10 cellular contexts compared by ENCODE assay signal in genomic region chr20:49179368-49180277, GRCh38. TPM values are rescaled to one million over a fixed set of nuclear protein-coding genes. Genes with fewer than 3 reads are reported as not detected.
DNase-seq lines count a peak whose midpoint lies in the region; ATAC-seq, FAIRE-seq and TF ChIP-seq lines count a peak whose summit lies in the region.
"Had no signal": no experiment of that assay in that cellular context is flagged by ENCODE, and none has a peak within 500 bp of the region (broad histone marks: within the 10 kb centered on the region; RNA-seq: fewer than 3 reads in every experiment).

No MANE protein-coding gene starts in this region.

- H3K27ac ChIP-seq in CD4-positive, alpha-beta memory T cell (ENCODE audit: low read depth, low read length): no peak overlapping the region
- peak overlapping the region; percentile 17 for H3K27ac ChIP-seq in mesenchymal stem cell (ENCODE audit: low read length, poor library complexity, severe bottlenecking)

- H3K79me1 ChIP-seq in mesenchymal stem cell (replicated peaks; ENCODE audit: low read length, poor library complexity, severe bottlenecking): no peaks in the 10 kb centered on the region

- no CpG with 5 or more reads among the region's 1 CpG for WGBS in mesenchymal stem cell

- H3K4ac ChIP-seq in mesenchymal stem cell (ENCODE audit: low read depth in 1 of 2, low read length in 2 of 2): no peak overlapping the region

- H2AFZ ChIP-seq in mesenchymal stem cell (ENCODE audit: low read depth, low read length): no peak overlapping the region

- no peak overlapping the region for H2BK120ac ChIP-seq in mesenchymal stem cell (ENCODE audit: low read depth, low read length)

- H2AK5ac ChIP-seq in mesenchymal stem cell (ENCODE audit: low read length, severe bottlenecking): no peak overlapping the region

- H3K14ac ChIP-seq in mesenchymal stem cell (ENCODE audit: low read length in 2 of 2): no peak overlapping the region

- H2BK15ac ChIP-seq in mesenchymal stem cell (ENCODE audit: low read depth, poor library complexity, severe bottlenecking): no peak overlapping the region

- POLR2A ChIA-PET in CD4-positive, alpha-beta memory T cell (lab: Charles Lee; ENCODE audit: partially characterized antibody): interaction anchor here (1.0 to 1.1 kb wide), 2 partner anchors 36 to 70 kb away, joined by 3 read pairs; no protein-coding TSS in a partner anchor
- POLR2A ChIA-PET in activated CD8-positive, alpha-beta T cell treated with anti-CD3 and anti-CD28 coated beads for 36 hours (lab: Charles Lee): interaction anchor here (0.6 to 1.7 kb wide), 7 partner anchors 8 to 75 kb away, joined by 3 to 5 read pairs (median 4); partner anchors contain the start of gene STAU1

- intact Hi-C loops in CD4-positive, alpha-beta memory T cell (cut with micrococcal nuclease): no loop called here
- intact Hi-C loops in activated CD8-positive, alpha-beta T cell treated with anti-CD3 and anti-CD28 coated beads for 36 hours (cut with micrococcal nuclease): loop anchor here (5.0 kb wide), 1 partner anchor 38 kb away; the partner anchor contains the start of gene DDX27

- no peak for DNase-seq in CD4-positive, alpha-beta memory T cell
- no peak for DNase-seq in activated CD8-positive, alpha-beta T cell treated with anti-CD3 and anti-CD28 coated beads for 36 hours
- no peak for DNase-seq in mesenchymal stem cell
- no peak for DNase-seq in AG08395 (ENCODE audit: low spot score)
- no peak for DNase-seq in NCI-H2107 treated with DMSO at 0.1 percent for 48 hours (lab: John Stamatoyannopoulos, UW; ENCODE audit: unreplicated experiment)
- DNase-seq in NCI-H2196 treated with DMSO at 0.1 percent for 48 hours (lab: John Stamatoyannopoulos, UW; ENCODE audit: unreplicated experiment): no peak
- no peak for DNase-seq in D721Med (ENCODE audit: insufficient read length, low spot score)
- DNase-seq: activated CD8-positive, alpha-beta memory T cell treated with anti-CD3 and anti-CD28 coated beads, Interleukin-2, amount 50 U/mL, for 48 hours; glutamatergic neuron had no signal

- CTCF ChIA-PET in CD4-positive, alpha-beta memory T cell (lab: Charles Lee; ENCODE audit: partially characterized antibody): interaction anchor here (0.6 to 4.9 kb wide), 10 partner anchors 12 to 707 kb away, joined by 3 to 41 read pairs (median 3); no protein-coding TSS in a partner anchor
- CTCF ChIA-PET in activated CD8-positive, alpha-beta T cell treated with anti-CD3 and anti-CD28 coated beads for 36 hours (lab: Charles Lee): interaction anchor here (0.6 to 4.8 kb wide), 10 partner anchors 7 to 67 kb away, joined by 3 to 32 read pairs (median 4); partner anchors contain the start of gene STAU1

- H4K91ac ChIP-seq in mesenchymal stem cell (ENCODE audit: low read length): no peak overlapping the region

- no peak overlapping the region for H2BK5ac ChIP-seq in mesenchymal stem cell (ENCODE audit: low read depth, low read length, poor library complexity, severe bottlenecking)

- H3K27me3 ChIP-seq in CD4-positive, alpha-beta memory T cell (ENCODE audit: insufficient read depth, low read length): no peaks in the 10 kb centered on the region
- no peaks in the 10 kb centered on the region for H3K27me3 ChIP-seq in mesenchymal stem cell (ENCODE audit: control insufficient read depth in 1 of 2, insufficient read depth in 1 of 2, low read length in 2 of 2)

- H2BK12ac ChIP-seq in mesenchymal stem cell (ENCODE audit: low read length in 2 of 2): no peak overlapping the region

- no peak overlapping the region for H3K23ac ChIP-seq in mesenchymal stem cell (ENCODE audit: low read length in 2 of 2)

- TF ChIP-seq CTCF in activated CD8-positive, alpha-beta T cell treated with anti-CD3 and anti-CD28 coated beads for 36 hours (IDR thresholded peaks at IDR 0.05): no peak
- no peak for TF ChIP-seq CTCF in D721Med (IDR thresholded peaks at IDR 0.05; ENCODE audit: insufficient read depth, missing control alignments)

- no peak overlapping the region for H3K9ac ChIP-seq in mesenchymal stem cell (ENCODE audit: low read length)

- H3K36me3 ChIP-seq in CD4-positive, alpha-beta memory T cell (ENCODE audit: insufficient read depth, low read length): peaks cover 10% of the 10 kb centered on the region
- peaks cover 11 to 12% of the 10 kb centered on the region in 2 experiments for H3K36me3 ChIP-seq in mesenchymal stem cell (ENCODE audit: control insufficient read depth in 1 of 2, insufficient read depth in 2 of 2, low read depth in 1 of 2, low read length in 2 of 2)

- H3K4me1 ChIP-seq in CD4-positive, alpha-beta memory T cell (ENCODE audit: insufficient read depth, low read length): peaks cover 60% of the 10 kb centered on the region
- peaks cover 5% of the 10 kb centered on the region for H3K4me1 ChIP-seq in mesenchymal stem cell (ENCODE audit: control insufficient read depth, insufficient read depth, low read depth, low read length)

- no peak for FAIRE-seq in D721Med (lab: Jason Lieb, UNC)

- peak overlapping the region in 5 of 7 donors; percentile 43 to 89 (median 49) for H3K27ac Mint-ChIP-seq in CD4-positive, alpha-beta memory T cell
- peak overlapping the region; percentile 43 for H3K27ac Mint-ChIP-seq in activated CD8-positive, alpha-beta T cell treated with anti-CD3 and anti-CD28 coated beads for 36 hours

- H3K4me3 ChIP-seq in CD4-positive, alpha-beta memory T cell (ENCODE audit: low read length in 2 of 2): no peak overlapping the region
- no peak overlapping the region for H3K4me3 ChIP-seq in mesenchymal stem cell (ENCODE audit: insufficient read depth in 1 of 2, low read depth in 1 of 2, low read length in 2 of 2)

- H3K4me2 ChIP-seq in mesenchymal stem cell (ENCODE audit: low read length, poor library complexity, severe bottlenecking): no peak overlapping the region

- peak; percentile 64 for ATAC-seq in GM21447 (IDR thresholded peaks at IDR 0.05; ENCODE audit: unreplicated experiment)
- no peak for ATAC-seq in activated CD8-positive, alpha-beta T cell treated with anti-CD3 and anti-CD28 coated beads for 36 hours

- peak overlapping the region in 5 of 8 donors; percentile 14 to 62 (median 26) for H3K4me3 Mint-ChIP-seq in CD4-positive, alpha-beta memory T cell
- H3K4me3 Mint-ChIP-seq in activated CD8-positive, alpha-beta T cell treated with anti-CD3 and anti-CD28 coated beads for 36 hours: no peak overlapping the region

- no peaks in the 10 kb centered on the region for H3K9me3 ChIP-seq in CD4-positive, alpha-beta memory T cell (ENCODE audit: control insufficient read depth in 1 of 2, low read length in 2 of 2)
- no peaks in the 10 kb centered on the region for H3K9me3 ChIP-seq in mesenchymal stem cell (ENCODE audit: control insufficient read depth, low read length)

- H3K4me1 Mint-ChIP-seq in CD4-positive, alpha-beta memory T cell: peaks cover 36 to 64% (median 51%) of the 10 kb centered on the region in 4 donors
- peaks cover 53% of the 10 kb centered on the region for H3K4me1 Mint-ChIP-seq in activated CD8-positive, alpha-beta T cell treated with anti-CD3 and anti-CD28 coated beads for 36 hours (ENCODE audit: low read depth)

- H3K9me3 Mint-ChIP-seq in CD4-positive, alpha-beta memory T cell: no peaks in the 10 kb centered on the region
- no peaks in the 10 kb centered on the region for H3K9me3 Mint-ChIP-seq in activated CD8-positive, alpha-beta T cell treated with anti-CD3 and anti-CD28 coated beads for 36 hours

- H4K8ac ChIP-seq in mesenchymal stem cell (ENCODE audit: low read length): no peak overlapping the region

- H3K18ac ChIP-seq in mesenchymal stem cell (ENCODE audit: low read depth in 1 of 2, low read length in 2 of 2): no peak overlapping the region

- H3K36me3 Mint-ChIP-seq in CD4-positive, alpha-beta memory T cell: peaks cover 4 to 19% of the 10 kb centered on the region in 2 donors
- H3K36me3 Mint-ChIP-seq in activated CD8-positive, alpha-beta T cell treated with anti-CD3 and anti-CD28 coated beads for 36 hours (ENCODE audit: low read depth): peaks cover 12% of the 10 kb centered on the region

- no peaks in the 10 kb centered on the region for H3K27me3 Mint-ChIP-seq in CD4-positive, alpha-beta memory T cell
- no peaks in the 10 kb centered on the region for H3K27me3 Mint-ChIP-seq in activated CD8-positive, alpha-beta T cell treated with anti-CD3 and anti-CD28 coated beads for 36 hours

RNA-seq across cellular contexts. Expression of gene STAU1, which starts 8.5 kb away (rescaled TPM):
- 10 to 100 TPM; 49.4 to 49.9 TPM for total RNA-seq in CD4-positive, alpha-beta memory T cell
- 10 to 100 TPM; 23.2 to 48.7 TPM for polyA plus RNA-seq in CD4-positive, alpha-beta memory T cell
- 10 to 100 TPM; 57.7 to 60.1 TPM for total RNA-seq in activated CD8-positive, alpha-beta T cell treated with anti-CD3 and anti-CD28 coated beads for 36 hours
- polyA plus RNA-seq in mesenchymal stem cell (2013, experiment 1 of 2): 80.8 TPM
- polyA plus RNA-seq in mesenchymal stem cell (2013, experiment 2 of 2): 80.1 TPM

RNA-seq across cellular contexts. Expression of gene DDX27, which starts 39.6 kb away (rescaled TPM):
- total RNA-seq in CD4-positive, alpha-beta memory T cell: 10 to 100 TPM; 60.3 to 60.4 TPM
- polyA plus RNA-seq in CD4-positive, alpha-beta memory T cell: 10 to 100 TPM; 21.6 to 47.1 TPM
- total RNA-seq in activated CD8-positive, alpha-beta T cell treated with anti-CD3 and anti-CD28 coated beads for 36 hours: 10 to 100 TPM; 45.2 to 45.9 TPM
- polyA plus RNA-seq in mesenchymal stem cell (2013, experiment 1 of 2): 34.0 TPM
- 31.9 TPM for polyA plus RNA-seq in mesenchymal stem cell (2013, experiment 2 of 2)
